ENCODE assay signal across 9 cellular contexts in genomic region chr11:74702383-74703007, GRCh38. TPM values are rescaled to one million over a fixed set of nuclear protein-coding genes. Genes with fewer than 3 reads are reported as not detected.
A peak's percentile ranks its signal among the peaks of the same experiment; 100 is the strongest.
DNase-seq lines count a peak whose midpoint lies in the region; ATAC-seq and TF ChIP-seq lines count a peak whose summit lies in the region.
"Had no signal": no experiment of that assay in that cellular context is flagged by ENCODE, and none has a peak within 500 bp of the region (broad histone marks: within the 10 kb centered on the region; RNA-seq: fewer than 3 reads in every experiment).

No MANE protein-coding gene starts in this region.

- WGBS in thyroid gland, 2 donors: 54 to 60% methylated on average over 9 to 14 of the region's 15 CpGs

- no peak for TF ChIP-seq POLR2A in thyroid gland (IDR thresholded peaks at IDR 0.05)

- no peaks in the 10 kb centered on the region for H3K36me3 ChIP-seq in Panc1 (ENCODE audit: control insufficient read depth, insufficient read depth, low read length)
- H3K36me3 ChIP-seq in thyroid gland: no peaks in the 10 kb centered on the region

- no peak overlapping the region for H3K4me3 Mint-ChIP-seq in activated T-cell treated with anti-CD3 and anti-CD28 coated beads, Interleukin-2, amount 50 U/mL, for 24 hours
- H3K4me3 Mint-ChIP-seq in neural crest cell: no peak overlapping the region

- intact Hi-C loops in Panc1 (cut with micrococcal nuclease; ENCODE audit: unreplicated experiment) (loop anchor here (1.0 kb wide), 2 partner anchors 24 to 37 kb away; no protein-coding TSS in a partner anchor), thyroid gland (cut with DNase I) (no loop called here)

- ATAC-seq in Panc1: peak; percentile 80
- no peak for ATAC-seq in GM18520 (IDR thresholded peaks at IDR 0.05; ENCODE audit: unreplicated experiment)

- in situ Hi-C loops in Panc1 (cut with HindIII; ENCODE audit: low pct_unique_long_range_greater_than_20kb, low sequenced_read_pairs): no loop called here

- BruUV-seq in Panc1 (replicated peaks; lab: Mats Ljungman, UMichigan): no TSS peak

- H3K36me3 Mint-ChIP-seq in activated T-cell treated with anti-CD3 and anti-CD28 coated beads, Interleukin-2, amount 50 U/mL, for 24 hours (ENCODE audit: low read depth): no peaks in the 10 kb centered on the region
- H3K36me3 Mint-ChIP-seq in neural crest cell (ENCODE audit: low read depth): no peaks in the 10 kb centered on the region

- no peaks in the 10 kb centered on the region for H3K4me1 ChIP-seq in Panc1 (ENCODE audit: control insufficient read depth, insufficient read depth, low read length)
- H3K4me1 ChIP-seq in thyroid gland: peaks cover 0 to 3% of the 10 kb centered on the region in 2 donors

- H3K9me3 ChIP-seq in Panc1 (ENCODE audit: control insufficient read depth, insufficient read depth, low read depth, low read length) (no peaks in the 10 kb centered on the region), thyroid gland (no peaks in the 10 kb centered on the region)

- H3K27me3 ChIP-seq in Panc1 (ENCODE audit: control insufficient read depth, insufficient read depth, low read length) (no peaks in the 10 kb centered on the region), thyroid gland (no peaks in the 10 kb centered on the region)

- H3K27me3 Mint-ChIP-seq in activated T-cell treated with anti-CD3 and anti-CD28 coated beads, Interleukin-2, amount 50 U/mL, for 24 hours: peaks cover 2% of the 10 kb centered on the region
- H3K27me3 Mint-ChIP-seq in neural crest cell (ENCODE audit: low read depth): peaks cover under 1% of the 10 kb centered on the region

- H3K27ac ChIP-seq in Panc1 (ENCODE audit: low read length): no peak overlapping the region
- H3K27ac ChIP-seq in thyroid gland: no peak overlapping the region
- H3K27ac ChIP-seq: epithelial cell of prostate had no signal

- H3K4me1 Mint-ChIP-seq in activated T-cell treated with anti-CD3 and anti-CD28 coated beads, Interleukin-2, amount 50 U/mL, for 24 hours (ENCODE audit: low read depth): no peaks in the 10 kb centered on the region
- H3K4me1 Mint-ChIP-seq in neural crest cell: peaks cover 3% of the 10 kb centered on the region

- H3K9me3 Mint-ChIP-seq in activated T-cell treated with anti-CD3 and anti-CD28 coated beads, Interleukin-2, amount 50 U/mL, for 24 hours: no peaks in the 10 kb centered on the region
- no peaks in the 10 kb centered on the region for H3K9me3 Mint-ChIP-seq in neural crest cell

- POLR2A ChIA-PET in Panc1 (lab: Charles Lee): no interaction called here

- DNase-seq in GM04504 (ENCODE audit: low read depth) (peak; percentile 39), HuH-7.5 (ENCODE audit: low spot score) (peak; percentile 75), Panc1 (ENCODE audit: low read depth, low spot score) (no peak), fibroblast of gingiva (ENCODE audit: low read depth) (peak; percentile 58), neural crest cell (ENCODE audit: low read depth, low spot score) (peak; percentile 75), thyroid gland (peak; percentile 54 to 65)
- peak; percentile 75 for DNase-seq in activated T-cell treated with anti-CD3 and anti-CD28 coated beads, Interleukin-2, amount 50 U/mL, for 24 hours

- CTCF ChIA-PET in Panc1 (lab: Charles Lee): interaction anchor here (0.6 to 4.3 kb wide), 16 partner anchors 8 to 447 kb away, joined by 3 to 70 read pairs (median 4); no protein-coding TSS in a partner anchor

- H3K27ac Mint-ChIP-seq in activated T-cell treated with anti-CD3 and anti-CD28 coated beads, Interleukin-2, amount 50 U/mL, for 24 hours: no peak overlapping the region
- no peak overlapping the region for H3K27ac Mint-ChIP-seq in neural crest cell (ENCODE audit: unreplicated experiment)

- TF ChIP-seq CTCF in Panc1 (IDR thresholded peaks at IDR 0.05) (peak; percentile 98), neural crest cell (conservative IDR thresholded peaks at IDR 0.05) (peak; percentile 86), thyroid gland (IDR thresholded peaks at IDR 0.05) (peak; percentile 66 to 97 (median 78))

- H3K4me3 ChIP-seq in Panc1 (ENCODE audit: low read depth in 2 of 2, low read length in 2 of 2) (no peak overlapping the region), thyroid gland (replicated peaks in 1 of 3) (no peak overlapping the region)

RNA-seq across cellular contexts. Expression of gene CHRDL2, which starts 28.7 kb away (rescaled TPM):
- total RNA-seq in Panc1 (2021; ENCODE audit: unreplicated experiment) (0.15 TPM), neural crest cell (0.35 and 0.55 TPM in 2 replicates), thyroid gland (not detected)
- polyA plus RNA-seq in Panc1 (2012; ENCODE audit: insufficient read length): 0.34 TPM

RNA-seq across cellular contexts. Expression of gene RNF169, which starts 46.2 kb away (rescaled TPM):
- total RNA-seq in Panc1 (2021; ENCODE audit: unreplicated experiment) (23.6 TPM), neural crest cell (23.4 and 23.5 TPM in 2 replicates), thyroid gland (10 to 100 TPM; 24.1 to 30.2 (median 27.5) TPM)
- polyA plus RNA-seq in Panc1 (2012; ENCODE audit: insufficient read length): 11.1 TPM
